In the genomic region with DNA sequence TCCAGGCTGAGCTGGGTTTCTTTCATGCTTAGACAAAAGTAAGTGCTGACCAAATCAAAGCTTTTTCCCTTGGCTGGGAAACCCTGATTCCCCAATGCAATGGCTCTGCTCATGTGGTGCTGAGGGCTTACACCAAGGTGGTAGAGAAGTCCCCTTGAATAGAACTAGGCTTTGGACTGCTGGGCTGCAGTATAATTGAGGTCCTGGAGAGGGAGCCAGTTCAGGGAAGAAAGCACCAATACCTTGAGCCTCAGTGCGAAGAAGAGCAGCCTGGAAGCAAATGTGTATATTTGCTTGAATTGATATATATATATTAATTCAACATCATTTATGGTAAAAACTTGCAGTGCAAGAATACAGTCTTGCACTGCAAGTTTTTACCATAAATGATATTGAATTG, we compare ENCODE assay signal across 11 cellular contexts.
A peak's percentile ranks its signal among the peaks of the same experiment; 100 is the strongest.
DNase-seq lines count a peak whose midpoint lies in the region; ATAC-seq and TF ChIP-seq lines count a peak whose summit lies in the region.
"Had no signal": no experiment of that assay in that cellular context is flagged by ENCODE, and none has a peak within 500 bp of the region (broad histone marks: within the 10 kb centered on the region; RNA-seq: fewer than 3 reads in every experiment).

No MANE protein-coding gene starts in this region.

- H3K27me3 Mint-ChIP-seq in Calu3 (ENCODE audit: unreplicated experiment): peaks cover 97% of the 10 kb centered on the region

- no peak overlapping the region for H3K27ac Mint-ChIP-seq in Calu3 (ENCODE audit: unreplicated experiment)
- H3K27ac Mint-ChIP-seq: activated CD4-positive, alpha-beta T cell treated with anti-CD3 and anti-CD28 coated beads for 36 hours had no signal

- no peak overlapping the region for H3K27ac ChIP-seq in lower lobe of right lung
- H3K27ac ChIP-seq: adrenal gland, tibial nerve had no signal

- H3K36me3 Mint-ChIP-seq in Calu3 (ENCODE audit: insufficient read depth, unreplicated experiment): no peaks in the 10 kb centered on the region

- BruUV-seq in Calu3 (replicated peaks; lab: Mats Ljungman, UMichigan): no TSS peak

- peaks cover 7% of the 10 kb centered on the region for H3K9me3 ChIP-seq in lower lobe of right lung

- ATAC-seq in lower lobe of right lung (no peak), GM21825 (IDR thresholded peaks at IDR 0.05; ENCODE audit: unreplicated experiment) (no peak), GM18517 (IDR thresholded peaks at IDR 0.05; ENCODE audit: unreplicated experiment) (no peak), HG03521 (IDR thresholded peaks at IDR 0.05; ENCODE audit: unreplicated experiment) (no peak)
- ATAC-seq: activated CD4-positive, alpha-beta T cell treated with anti-CD3 and anti-CD28 coated beads for 36 hours had no signal

- DNase-seq in Calu3: peak; percentile 41
- DNase-seq in HT-29 (ENCODE audit: low spot score): peak; percentile 31
- no peak for DNase-seq in lower lobe of right lung
- DNase-seq in putamen (ENCODE audit: low spot score): no peak
- DNase-seq: activated CD4-positive, alpha-beta T cell treated with anti-CD3 and anti-CD28 coated beads for 36 hours had no signal

- no peaks in the 10 kb centered on the region for H3K9me3 Mint-ChIP-seq in Calu3 (ENCODE audit: low read depth, unreplicated experiment)

- CTCF ChIA-PET in Calu3 (lab: Charles Lee): interaction anchor here (0.6 to 1.1 kb wide), 2 partner anchors 233 to 917 kb away, joined by 3 to 7 read pairs; no protein-coding TSS in a partner anchor

- no peaks in the 10 kb centered on the region for H3K4me1 ChIP-seq in lower lobe of right lung
- H3K4me1 ChIP-seq: adrenal gland, tibial nerve had no signal

- H3K36me3 ChIP-seq in lower lobe of right lung: no peaks in the 10 kb centered on the region
- H3K36me3 ChIP-seq: adrenal gland, tibial nerve had no signal

- H3K4me3 ChIP-seq in WI38 (ENCODE audit: low read depth, low read length) (no peak overlapping the region), lower lobe of right lung (no peak overlapping the region)
- H3K4me3 ChIP-seq: adrenal gland, tibial nerve had no signal

- H3K27me3 ChIP-seq in lower lobe of right lung (ENCODE audit: low read depth): no peaks in the 10 kb centered on the region
- H3K27me3 ChIP-seq: tibial nerve had no signal

- H3K4me3 Mint-ChIP-seq in Calu3 (ENCODE audit: low read depth, unreplicated experiment): no peak overlapping the region
- H3K4me3 Mint-ChIP-seq: activated CD4-positive, alpha-beta T cell treated with anti-CD3 and anti-CD28 coated beads for 36 hours had no signal

- peak; percentile 35 for TF ChIP-seq CTCF in Calu3 (IDR thresholded peaks at IDR 0.05; ENCODE audit: unreplicated experiment)
- TF ChIP-seq CTCF in WI38 (IDR thresholded peaks at IDR 0.05; ENCODE audit: low read depth, low read length): peak; percentile 23; the same call in 1 of the 2 replicates
- TF ChIP-seq CTCF in lower lobe of right lung (IDR thresholded peaks at IDR 0.05): peak; percentile 15

- H3K4me1 Mint-ChIP-seq in Calu3 (ENCODE audit: low read depth, unreplicated experiment): no peaks in the 10 kb centered on the region
- H3K4me1 Mint-ChIP-seq: activated CD4-positive, alpha-beta T cell treated with anti-CD3 and anti-CD28 coated beads for 36 hours had no signal

- intact Hi-C loops in Calu3 (cut with micrococcal nuclease; ENCODE audit: unreplicated experiment) (loop anchor here (2.0 to 10.0 kb wide), 2 partner anchors 230 to 770 kb away; no protein-coding TSS in a partner anchor), lower lobe of right lung (cut with DNase I) (no loop called here)

Comparison
In these comparisons a context has a peak if more than half of its experiments do, and no peak if none do; other contexts are left out.
1. DNase-seq: peak in Calu3 (single experiment) and HT-29 (single experiment); none in lower lobe of right lung (single experiment) and putamen (single experiment).
2. Peak in every context shown above with its lines, with median percentiles within 50 percentile points of each other: CTCF ChIP-seq.